In genomic region chr5:119411291-119411934, GRCh38 we compare ENCODE assay signal across 1 cellular context.
A peak's percentile ranks its signal among the peaks of the same experiment; 100 is the strongest.
TF ChIP-seq lines count a peak whose summit lies in the region.

No MANE protein-coding gene starts in this region.

TF ChIP-seq in IMR-90, 13 proteins besides CTCF, POLR2A, EP300 and RAD21:
- TF ChIP-seq NFE2L2 (IDR thresholded peaks at IDR 0.05; ENCODE audit: low read depth, low read length) = no peak
- no peak for TF ChIP-seq SMC3 (IDR thresholded peaks at IDR 0.05; ENCODE audit: low read depth, low read length)
- TF ChIP-seq ELK1 (IDR thresholded peaks at IDR 0.05; ENCODE audit: borderline replicate concordance, low read depth, low read length) = no peak
- no peak for TF ChIP-seq BHLHE40 (IDR thresholded peaks at IDR 0.05; ENCODE audit: low read depth, low read length)
- no peak for TF ChIP-seq MAZ (IDR thresholded peaks at IDR 0.05; ENCODE audit: borderline replicate concordance, low read depth, low read length)
- TF ChIP-seq RFX5 (IDR thresholded peaks at IDR 0.05; ENCODE audit: low read depth, low read length) = no peak
- TF ChIP-seq CHD1 (IDR thresholded peaks at IDR 0.05; ENCODE audit: low read depth, low read length) = no peak
- TF ChIP-seq MAFK (IDR thresholded peaks at IDR 0.05; ENCODE audit: low read depth, low read length) = peak; percentile 77
